In the genomic region with DNA sequence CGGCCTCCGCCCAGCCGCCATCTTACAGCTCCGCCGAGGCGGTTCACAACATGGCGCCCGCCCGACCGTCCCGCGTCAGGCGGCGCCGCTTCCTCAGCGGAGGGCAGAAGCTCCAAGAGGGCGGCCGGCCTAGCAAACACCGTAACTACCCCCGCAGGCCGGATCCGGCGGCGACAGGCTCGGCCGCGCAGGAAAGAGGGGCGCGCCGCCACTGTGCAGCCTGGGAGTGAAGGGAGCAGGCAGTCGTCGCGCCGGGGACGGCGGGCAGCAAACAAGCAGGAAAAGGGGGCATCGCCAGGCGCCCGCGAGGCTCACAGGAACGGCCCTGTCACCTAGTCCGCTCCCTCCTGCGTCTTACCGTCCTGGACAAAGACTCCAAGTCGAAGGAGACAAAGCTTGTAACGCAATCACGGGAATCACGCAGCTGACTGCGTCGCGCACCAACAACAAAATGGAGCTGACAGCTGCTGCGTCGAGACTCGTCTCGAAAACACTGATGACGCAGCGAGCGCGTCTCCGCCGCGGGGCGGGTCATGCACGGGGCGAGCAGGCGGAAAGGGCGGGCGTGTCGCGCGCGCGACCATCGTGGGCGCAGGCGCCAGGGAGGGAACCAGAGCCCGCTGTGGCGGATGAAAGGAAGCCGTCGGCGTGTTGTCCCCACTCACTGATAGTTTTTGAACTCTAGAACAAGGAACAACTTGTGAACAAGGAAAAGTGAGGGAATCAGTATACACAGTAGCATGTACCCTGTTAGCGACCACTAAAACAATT, we compare ENCODE assay signal across 8 cellular contexts. TPM values are rescaled to one million over a fixed set of nuclear protein-coding genes. Genes with fewer than 3 reads are reported as not detected.
A peak's percentile ranks its signal among the peaks of the same experiment; 100 is the strongest.
DNase-seq lines count a peak whose midpoint lies in the region; ATAC-seq and TF ChIP-seq lines count a peak whose summit lies in the region.

Gene CLK1, minus strand, starts transcription at position 453 of the 771 bp plus-strand sequence. CDS start 2,796 bp downstream, outside the sequence.

- peak; percentile 96 to 97 (median 97) for DNase-seq in CD4-positive, CD25-positive, alpha-beta regulatory T cell
- DNase-seq in HK-2 (ENCODE audit: unreplicated experiment) (peak; percentile 92), NCI-H82 treated with DMSO at 0.1 percent for 48 hours (lab: John Stamatoyannopoulos, UW; ENCODE audit: unreplicated experiment) (peak; percentile 64), dermis microvascular lymphatic vessel endothelial cell (ENCODE audit: low read depth in 2 of 2) (peak; percentile 90 to 94), right lobe of liver (peak; percentile 97 to 98 (median 98))
- peak; percentile 98 for DNase-seq in activated CD4-positive, alpha-beta memory T cell treated with anti-CD3 and anti-CD28 coated beads for 36 hours
- DNase-seq in stimulated activated CD4-positive, alpha-beta T cell treated with anti-CD3 and anti-CD28 coated beads, Interleukin-4, amount 100 ng/mL, for 24 hours = peak; percentile 96

- CTCF ChIA-PET in activated CD4-positive, alpha-beta memory T cell treated with anti-CD3 and anti-CD28 coated beads for 36 hours (lab: Charles Lee) = interaction anchor here (0.6 to 1.9 kb wide), 9 partner anchors 25 to 369 kb away, joined by 3 to 7 read pairs (median 4); partner anchors contain the start of genes NIF3L1 and PPIL3

- peaks cover 10% of the 10 kb centered on the region for H3K27me3 Mint-ChIP-seq in CD4-positive, CD25-positive, alpha-beta regulatory T cell
- H3K27me3 Mint-ChIP-seq in activated CD4-positive, alpha-beta memory T cell treated with anti-CD3 and anti-CD28 coated beads for 36 hours = no peaks in the 10 kb centered on the region

- H3K4me3 Mint-ChIP-seq in CD4-positive, CD25-positive, alpha-beta regulatory T cell = peak within 1 kb of the TSS; percentile 92 to 97 (median 94)
- peak within 1 kb of the TSS; percentile 87 for H3K4me3 Mint-ChIP-seq in activated CD4-positive, alpha-beta memory T cell treated with anti-CD3 and anti-CD28 coated beads for 36 hours

- TF ChIP-seq POLR2A in right lobe of liver (IDR thresholded peaks at IDR 0.05) = peak; percentile 99

- 0% methylated on average over 30 of the region's 82 CpGs for WGBS in right lobe of liver (ENCODE audit: insufficient coverage, low coverage, low lambda C conversion rate, missing lambda C conversion rate)

- H3K4me3 ChIP-seq in CD4-positive, CD25-positive, alpha-beta regulatory T cell (ENCODE audit: low read depth, low read length) = peak within 1 kb of the TSS; percentile 100
- peak within 1 kb of the TSS; percentile 48 to 79 (median 67) for H3K4me3 ChIP-seq in right lobe of liver

- H3K36me3 ChIP-seq in CD4-positive, CD25-positive, alpha-beta regulatory T cell (ENCODE audit: control insufficient read depth, insufficient read depth, low read length) = peaks cover 26% of the 10 kb centered on the region
- peaks cover 2 to 8% (median 4%) of the 10 kb centered on the region in 4 donors for H3K36me3 ChIP-seq in right lobe of liver

- H3K4me1 Mint-ChIP-seq in CD4-positive, CD25-positive, alpha-beta regulatory T cell = peaks cover 26 to 49% (median 32%) of the 10 kb centered on the region in 4 donors
- H3K4me1 Mint-ChIP-seq in activated CD4-positive, alpha-beta memory T cell treated with anti-CD3 and anti-CD28 coated beads for 36 hours (ENCODE audit: low read depth) = peaks cover 36% of the 10 kb centered on the region

- intact Hi-C loops in activated CD4-positive, alpha-beta memory T cell treated with anti-CD3 and anti-CD28 coated beads for 36 hours (cut with micrococcal nuclease) = loop anchor here (1.0 to 5.0 kb wide), 4 partner anchors 25 to 337 kb away; partner anchors contain the start of genes CFLAR, HYCC2, NIF3L1 and PPIL3
- intact Hi-C loops in right lobe of liver (cut with DNase I) = no loop called here

- H3K9me3 Mint-ChIP-seq in CD4-positive, CD25-positive, alpha-beta regulatory T cell = peaks cover 0 to 3% (median 0%) of the 10 kb centered on the region in 7 donors
- no peaks in the 10 kb centered on the region for H3K9me3 Mint-ChIP-seq in activated CD4-positive, alpha-beta memory T cell treated with anti-CD3 and anti-CD28 coated beads for 36 hours

- no peaks in the 10 kb centered on the region for H3K9me3 ChIP-seq in CD4-positive, CD25-positive, alpha-beta regulatory T cell (ENCODE audit: control insufficient read depth in 2 of 2, low read length in 2 of 2)
- no peaks in the 10 kb centered on the region for H3K9me3 ChIP-seq in right lobe of liver

- POLR2A ChIA-PET in activated CD4-positive, alpha-beta memory T cell treated with anti-CD3 and anti-CD28 coated beads for 36 hours (lab: Charles Lee) = interaction anchor here (0.6 to 3.0 kb wide), 24 partner anchors 14 to 1403 kb away, joined by 3 to 54 read pairs (median 6); partner anchors contain the start of genes BZW1, CASP10, CASP8 and CFLAR

- peak; percentile 87 to 88 for ATAC-seq in CD4-positive, CD25-positive, alpha-beta regulatory T cell (ENCODE audit: low read depth in 2 of 2)
- ATAC-seq in GM19455 (IDR thresholded peaks at IDR 0.05; ENCODE audit: unreplicated experiment) (peak; percentile 85), right lobe of liver (peak; percentile 81 to 91 (median 85))

- peak within 1 kb of the TSS; percentile 100 for H3K27ac ChIP-seq in CD4-positive, CD25-positive, alpha-beta regulatory T cell (ENCODE audit: insufficient read depth, low read length, poor library complexity, severe bottlenecking)
- H3K27ac ChIP-seq in right lobe of liver = peak within 1 kb of the TSS; percentile 100

- no peak for TF ChIP-seq CTCF in right lobe of liver (IDR thresholded peaks at IDR 0.05)

- H3K27ac Mint-ChIP-seq in CD4-positive, CD25-positive, alpha-beta regulatory T cell = peak within 1 kb of the TSS; percentile 99 to 100 (median 99)
- peak within 1 kb of the TSS; percentile 100 for H3K27ac Mint-ChIP-seq in activated CD4-positive, alpha-beta memory T cell treated with anti-CD3 and anti-CD28 coated beads for 36 hours

- peaks cover 29% of the 10 kb centered on the region for H3K36me3 Mint-ChIP-seq in CD4-positive, CD25-positive, alpha-beta regulatory T cell
- peaks cover 47% of the 10 kb centered on the region for H3K36me3 Mint-ChIP-seq in activated CD4-positive, alpha-beta memory T cell treated with anti-CD3 and anti-CD28 coated beads for 36 hours

- H3K27me3 ChIP-seq in CD4-positive, CD25-positive, alpha-beta regulatory T cell (ENCODE audit: control insufficient read depth, insufficient read depth, low read length) = no peaks in the 10 kb centered on the region
- H3K27me3 ChIP-seq in right lobe of liver = no peaks in the 10 kb centered on the region

- H3K4me1 ChIP-seq in CD4-positive, CD25-positive, alpha-beta regulatory T cell (ENCODE audit: control insufficient read depth, insufficient read depth, low read length, poor library complexity, severe bottlenecking) = peaks cover 45% of the 10 kb centered on the region
- H3K4me1 ChIP-seq in right lobe of liver = peaks cover 0 to 41% (median 3%) of the 10 kb centered on the region in 4 donors

RNA-seq across cellular contexts. Expression of gene CLK1, which starts in this region (rescaled TPM):
- 1,274 TPM for total RNA-seq in CD4-positive, CD25-positive, alpha-beta regulatory T cell
- 10 to 100 TPM; 36.5 to 54.5 (median 42.3) TPM for polyA plus RNA-seq in CD4-positive, CD25-positive, alpha-beta regulatory T cell
- 100 to 1,000 TPM; 112 to 114 TPM for total RNA-seq in activated CD4-positive, alpha-beta memory T cell treated with anti-CD3 and anti-CD28 coated beads for 36 hours
- 53.3 and 73.3 TPM in 2 replicates for total RNA-seq in dermis microvascular lymphatic vessel endothelial cell
- total RNA-seq in right lobe of liver = 10 to 100 TPM; 29.9 to 81.5 (median 36.7) TPM

Comparison
In these comparisons a context has a peak if more than half of its experiments do, and no peak if none do; other contexts are left out.
1. Peak in every context shown above with its lines: DNase-seq, ATAC-seq, H3K4me3 ChIP-seq and H3K27ac ChIP-seq.
2. RNA of gene CLK1 (total RNA-seq): 1,274 TPM in CD4-positive, CD25-positive, alpha-beta regulatory T cell (single experiment); 112 to 114 TPM in activated CD4-positive, alpha-beta memory T cell treated with anti-CD3 and anti-CD28 coated beads for 36 hours, 53.3 to 73.3 TPM in dermis microvascular lymphatic vessel endothelial cell and 29.9 to 81.5 TPM in right lobe of liver; every median in the first group is over 10 times any median in the second.